In the genomic region with DNA sequence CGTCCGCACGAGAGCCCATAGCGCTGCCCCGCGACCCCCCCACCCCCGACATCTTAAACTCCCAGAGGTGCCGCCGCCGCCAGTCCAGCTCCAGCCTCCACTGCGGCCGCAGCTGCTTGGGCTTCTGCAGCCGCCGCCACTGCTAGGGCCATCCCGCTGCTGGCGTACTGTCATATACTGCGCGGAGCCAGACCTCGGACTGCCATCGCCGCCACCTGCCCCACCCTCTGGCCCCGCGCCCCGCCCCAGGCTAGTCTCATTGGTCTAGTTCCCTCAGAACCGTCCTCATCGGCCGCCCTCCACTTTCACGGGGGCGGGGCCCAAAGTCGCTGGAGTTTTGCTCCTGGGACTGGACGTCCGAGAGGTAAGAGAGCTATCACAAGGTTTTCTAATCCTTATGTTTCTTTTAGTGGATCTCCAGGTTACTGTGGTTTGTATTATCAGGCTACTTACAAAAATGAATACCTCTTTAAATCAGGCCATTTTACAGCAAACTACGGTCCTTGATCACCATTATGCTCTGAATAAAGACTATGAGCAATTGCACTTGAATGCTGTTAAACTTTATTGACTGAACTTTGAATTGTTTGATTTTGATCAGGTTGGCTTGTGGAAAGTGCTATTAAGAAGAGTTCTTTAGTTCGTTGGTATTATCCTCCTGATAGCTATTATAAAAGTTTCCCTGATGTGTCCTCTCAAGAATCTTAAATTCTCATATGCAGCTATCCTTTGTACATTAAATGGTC, we compare ENCODE assay signal across 9 cellular contexts. TPM values are rescaled to one million over a fixed set of nuclear protein-coding genes. Genes with fewer than 3 reads are reported as not detected.
DNase-seq lines count a peak whose midpoint lies in the region; ATAC-seq and TF ChIP-seq lines count a peak whose summit lies in the region.
"Had no signal": no experiment of that assay in that cellular context is flagged by ENCODE, and none has a peak within 500 bp of the region (broad histone marks: within the 10 kb centered on the region; RNA-seq: fewer than 3 reads in every experiment).

No MANE protein-coding gene starts in this region.

- WGBS in right cardiac atrium = 8% methylated on average over 34 of the region's 34 CpGs

- no peak overlapping the region for H3K27ac ChIP-seq in GM23338 (ENCODE audit: low read depth)
- peak overlapping the region in 1 of 2 donors; percentile 3 for H3K27ac ChIP-seq in ascending aorta
- peak overlapping the region; percentile 86 for H3K27ac ChIP-seq in right cardiac atrium (ENCODE audit: low read length)

- peaks cover 3% of the 10 kb centered on the region; the same call in 1 of the 3 replicates for H3K36me3 Mint-ChIP-seq in GM23338 (ENCODE audit: low read depth)

- no peaks in the 10 kb centered on the region for H4K20me1 ChIP-seq in GM23338 (replicated peaks; ENCODE audit: insufficient read depth)

- peaks cover 53% of the 10 kb centered on the region for H3K27me3 Mint-ChIP-seq in GM23338 (ENCODE audit: insufficient read depth, low read depth, poor library complexity)

- intact Hi-C loops in ascending aorta (cut with DNase I) = loop anchor here (2.0 to 10.0 kb wide), 2 partner anchors 27 to 1747 kb away; a partner anchor contains a TSS
- intact Hi-C loops in right cardiac atrium (cut with DNase I) = no loop called here
- intact Hi-C loops in posterior cingulate gyrus (cut with DNase I) = no loop called here

- H3K9me3 ChIP-seq in ascending aorta (no peaks in the 10 kb centered on the region), right cardiac atrium (ENCODE audit: control insufficient read depth, low read length) (no peaks in the 10 kb centered on the region)

- H3K79me2 ChIP-seq in GM23338 (replicated peaks; ENCODE audit: insufficient read depth) = no peaks in the 10 kb centered on the region

- no peaks in the 10 kb centered on the region for H3K36me3 ChIP-seq in GM23338 (ENCODE audit: insufficient read depth)
- no peaks in the 10 kb centered on the region for H3K36me3 ChIP-seq in ascending aorta

- peak overlapping the region; percentile 62 for H3K4me3 Mint-ChIP-seq in GM23338

- peak; percentile 90 for ATAC-seq in GM23338
- peak; percentile 99 for ATAC-seq in right cardiac atrium
- ATAC-seq in HG03354 (IDR thresholded peaks at IDR 0.05; ENCODE audit: poor library complexity, severe bottlenecking, unreplicated experiment) = no peak

- H3K27me3 ChIP-seq in GM23338 (ENCODE audit: insufficient read depth) (peaks cover 73% of the 10 kb centered on the region), ascending aorta (no peaks in the 10 kb centered on the region), right cardiac atrium (ENCODE audit: control insufficient read depth, insufficient read depth) (no peaks in the 10 kb centered on the region)

- peak overlapping the region; percentile 58 for H3K4me3 ChIP-seq in GM23338
- H3K4me3 ChIP-seq in ascending aorta = peak overlapping the region; percentile 51 to 70
- peak overlapping the region; percentile 86 for H3K4me3 ChIP-seq in right cardiac atrium (ENCODE audit: low read length)

- no peaks in the 10 kb centered on the region; the same call in 2 of the 3 replicates for H3K9me3 Mint-ChIP-seq in GM23338

- H3K4me1 Mint-ChIP-seq in GM23338 = peaks cover 33% of the 10 kb centered on the region

- no peaks in the 10 kb centered on the region for H3K9me2 ChIP-seq in GM23338 (ENCODE audit: insufficient read depth)

- peak overlapping the region; percentile 97 for H2AFZ ChIP-seq in GM23338

- peaks cover 37% of the 10 kb centered on the region for H3K4me1 ChIP-seq in GM23338 (ENCODE audit: insufficient read depth)
- H3K4me1 ChIP-seq in ascending aorta = peaks cover 0 to 8% of the 10 kb centered on the region in 2 donors
- H3K4me1 ChIP-seq in right cardiac atrium (ENCODE audit: control insufficient read depth, insufficient read depth, low read length) = peaks cover 4% of the 10 kb centered on the region

- peaks cover 6% of the 10 kb centered on the region; the same call in 1 of the 2 replicates for H3F3A ChIP-seq in GM23338 (replicated peaks; ENCODE audit: low read depth)

- H3K27ac Mint-ChIP-seq in GM23338 = no peak overlapping the region

- DNase-seq in GM23338 (ENCODE audit: low spot score) = peak; percentile 97
- peak; percentile 15 for DNase-seq in NCI-H82 treated with DMSO at 0.1 percent for 48 hours (lab: John Stamatoyannopoulos, UW; ENCODE audit: unreplicated experiment)
- DNase-seq in ascending aorta (ENCODE audit: low spot score in 2 of 2) = peak; percentile 75 to 93
- peak; percentile 95 to 98 (median 98) for DNase-seq in right cardiac atrium
- DNase-seq in posterior cingulate gyrus = peak; percentile 63 to 96 (median 76)
- DNase-seq in T-helper 9 cell = no peak
- no peak for DNase-seq in DMS79 treated with DMSO at 0.1 percent for 48 hours (lab: John Stamatoyannopoulos, UW)

- no peak for TF ChIP-seq CTCF in GM23338 (conservative IDR thresholded peaks at IDR 0.05; ENCODE audit: low read depth in 2 of 2)
- TF ChIP-seq CTCF in ascending aorta (IDR thresholded peaks at IDR 0.05) = no peak

- H3K4me2 ChIP-seq in GM23338 = peak overlapping the region; percentile 71

TF ChIP-seq in GM23338, 12 proteins besides CTCF, POLR2A, EP300 and RAD21:
- TF ChIP-seq, protein P1, sequence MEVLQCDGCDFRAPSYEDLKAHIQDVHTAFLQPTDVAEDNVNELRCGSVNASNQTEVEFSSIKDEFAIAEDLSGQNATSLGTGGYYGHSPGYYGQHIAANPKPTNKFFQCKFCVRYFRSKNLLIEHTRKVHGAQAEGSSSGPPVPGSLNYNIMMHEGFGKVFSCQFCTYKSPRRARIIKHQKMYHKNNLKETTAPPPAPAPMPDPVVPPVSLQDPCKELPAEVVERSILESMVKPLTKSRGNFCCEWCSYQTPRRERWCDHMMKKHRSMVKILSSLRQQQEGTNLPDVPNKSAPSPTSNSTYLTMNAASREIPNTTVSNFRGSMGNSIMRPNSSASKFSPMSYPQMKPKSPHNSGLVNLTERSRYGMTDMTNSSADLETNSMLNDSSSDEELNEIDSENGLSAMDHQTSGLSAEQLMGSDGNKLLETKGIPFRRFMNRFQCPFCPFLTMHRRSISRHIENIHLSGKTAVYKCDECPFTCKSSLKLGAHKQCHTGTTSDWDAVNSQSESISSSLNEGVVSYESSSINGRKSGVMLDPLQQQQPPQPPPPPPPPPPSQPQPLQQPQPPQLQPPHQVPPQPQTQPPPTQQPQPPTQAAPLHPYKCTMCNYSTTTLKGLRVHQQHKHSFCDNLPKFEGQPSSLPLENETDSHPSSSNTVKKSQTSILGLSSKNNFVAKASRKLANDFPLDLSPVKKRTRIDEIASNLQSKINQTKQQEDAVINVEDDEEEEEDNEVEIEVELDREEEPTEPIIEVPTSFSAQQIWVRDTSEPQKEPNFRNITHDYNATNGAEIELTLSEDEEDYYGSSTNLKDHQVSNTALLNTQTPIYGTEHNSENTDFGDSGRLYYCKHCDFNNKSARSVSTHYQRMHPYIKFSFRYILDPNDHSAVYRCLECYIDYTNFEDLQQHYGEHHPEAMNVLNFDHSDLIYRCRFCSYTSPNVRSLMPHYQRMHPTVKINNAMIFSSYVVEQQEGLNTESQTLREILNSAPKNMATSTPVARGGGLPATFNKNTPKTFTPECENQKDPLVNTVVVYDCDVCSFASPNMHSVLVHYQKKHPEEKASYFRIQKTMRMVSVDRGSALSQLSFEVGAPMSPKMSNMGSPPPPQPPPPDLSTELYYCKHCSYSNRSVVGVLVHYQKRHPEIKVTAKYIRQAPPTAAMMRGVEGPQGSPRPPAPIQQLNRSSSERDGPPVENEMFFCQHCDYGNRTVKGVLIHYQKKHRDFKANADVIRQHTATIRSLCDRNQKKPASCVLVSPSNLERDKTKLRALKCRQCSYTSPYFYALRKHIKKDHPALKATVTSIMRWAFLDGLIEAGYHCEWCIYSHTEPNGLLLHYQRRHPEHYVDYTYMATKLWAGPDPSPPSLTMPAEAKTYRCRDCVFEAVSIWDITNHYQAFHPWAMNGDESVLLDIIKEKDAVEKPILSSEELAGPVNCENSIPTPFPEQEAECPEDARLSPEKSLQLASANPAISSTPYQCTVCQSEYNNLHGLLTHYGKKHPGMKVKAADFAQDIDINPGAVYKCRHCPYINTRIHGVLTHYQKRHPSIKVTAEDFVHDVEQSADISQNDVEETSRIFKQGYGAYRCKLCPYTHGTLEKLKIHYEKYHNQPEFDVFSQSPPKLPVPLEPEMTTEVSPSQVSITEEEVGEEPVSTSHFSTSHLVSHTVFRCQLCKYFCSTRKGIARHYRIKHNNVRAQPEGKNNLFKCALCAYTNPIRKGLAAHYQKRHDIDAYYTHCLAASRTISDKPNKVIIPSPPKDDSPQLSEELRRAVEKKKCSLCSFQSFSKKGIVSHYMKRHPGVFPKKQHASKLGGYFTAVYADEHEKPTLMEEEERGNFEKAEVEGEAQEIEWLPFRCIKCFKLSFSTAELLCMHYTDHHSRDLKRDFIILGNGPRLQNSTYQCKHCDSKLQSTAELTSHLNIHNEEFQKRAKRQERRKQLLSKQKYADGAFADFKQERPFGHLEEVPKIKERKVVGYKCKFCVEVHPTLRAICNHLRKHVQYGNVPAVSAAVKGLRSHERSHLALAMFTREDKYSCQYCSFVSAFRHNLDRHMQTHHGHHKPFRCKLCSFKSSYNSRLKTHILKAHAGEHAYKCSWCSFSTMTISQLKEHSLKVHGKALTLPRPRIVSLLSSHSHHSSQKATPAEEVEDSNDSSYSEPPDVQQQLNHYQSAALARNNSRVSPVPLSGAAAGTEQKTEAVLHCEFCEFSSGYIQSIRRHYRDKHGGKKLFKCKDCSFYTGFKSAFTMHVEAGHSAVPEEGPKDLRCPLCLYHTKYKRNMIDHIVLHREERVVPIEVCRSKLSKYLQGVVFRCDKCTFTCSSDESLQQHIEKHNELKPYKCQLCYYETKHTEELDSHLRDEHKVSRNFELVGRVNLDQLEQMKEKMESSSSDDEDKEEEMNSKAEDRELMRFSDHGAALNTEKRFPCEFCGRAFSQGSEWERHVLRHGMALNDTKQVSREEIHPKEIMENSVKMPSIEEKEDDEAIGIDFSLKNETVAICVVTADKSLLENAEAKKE (CRISPR knock-in tag; IDR thresholded peaks at IDR 0.05) = no peak
- peak; percentile 46 for TF ChIP-seq POLR2AphosphoS5 (IDR thresholded peaks at IDR 0.05; ENCODE audit: low read depth)
TF ChIP-seq in GM23338: peak in this region for 1.

RNA-seq across cellular contexts. Expression of a gene that starts 2.8 kb away (rescaled TPM):
- 1.3 and 2.7 TPM in 2 replicates for total RNA-seq in GM23338 (2014; rRNA removed; shearing (Covaris generic))
- polyA plus RNA-seq in GM23338 (2016; fragmentation: Nextera tagmentation; extraction: Ambion mirVana) (1.5 and 1.7 TPM in 2 replicates), right cardiac atrium (1.1 TPM)
- total RNA-seq in ascending aorta (not detected), right cardiac atrium (1 to 10 TPM in 3 of 4 donors, under 1 TPM in 1; 0.64 to 3.4 (median 1.8) TPM)
- total RNA-seq: T-helper 2 cell treated with Interferon-gamma antibody and Interleukin-4, amounts not matched to agents 100 ng/mL and 5 ng/mL, for 36 hours had no signal

Comparison
In these comparisons a context has a peak if more than half of its experiments do, and no peak if none do; other contexts are left out.
1. DNase-seq: peak in GM23338 (single experiment), NCI-H82 treated with DMSO at 0.1 percent for 48 hours (single experiment), ascending aorta (2 of 2), right cardiac atrium (3 of 3) and posterior cingulate gyrus (10 of 10); none in T-helper 9 cell (single experiment) and DMS79 treated with DMSO at 0.1 percent for 48 hours (single experiment).
2. Peak in every context shown above with its lines, with median percentiles within 50 percentile points of each other: H3K4me3 ChIP-seq.